ENCODE assay signal across 12 cellular contexts in the genomic region with DNA sequence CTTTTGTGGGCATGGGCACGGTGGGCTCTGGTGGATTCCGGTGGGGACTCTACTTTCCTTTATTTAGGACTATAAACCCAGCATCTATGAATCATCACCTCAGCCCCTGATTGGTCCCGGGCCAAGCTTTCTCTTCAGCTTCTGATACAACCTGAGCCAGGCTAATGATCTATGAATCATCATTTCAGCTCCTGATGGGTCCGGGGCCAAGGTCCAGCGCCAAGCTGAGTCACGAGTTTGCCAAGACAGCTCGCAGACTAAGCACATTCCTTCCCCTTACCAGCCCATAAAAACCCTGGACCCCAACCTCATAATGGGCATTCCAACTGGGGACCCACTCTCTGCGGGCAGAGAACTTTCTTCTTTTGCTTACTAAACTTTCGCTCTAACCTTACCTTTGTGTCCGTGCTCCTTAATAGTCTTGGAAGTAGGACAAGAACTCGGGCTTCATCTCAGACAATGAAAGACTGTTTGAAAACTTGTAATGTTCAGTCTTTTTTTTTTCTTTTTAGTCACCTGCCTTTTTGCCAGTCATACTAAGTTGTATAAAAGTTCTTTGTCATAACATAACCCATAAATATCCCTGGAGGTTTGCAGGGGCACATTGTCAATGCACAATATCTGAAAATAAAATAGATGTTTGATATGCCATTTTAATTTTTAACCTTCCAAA.
DNase-seq lines count a peak whose midpoint lies in the region; ATAC-seq and TF ChIP-seq lines count a peak whose summit lies in the region.
"Had no signal": no experiment of that assay in that cellular context is flagged by ENCODE, and none has a peak within 500 bp of the region (broad histone marks: within the 10 kb centered on the region; RNA-seq: fewer than 3 reads in every experiment).

No MANE protein-coding gene starts in this region.

- peak overlapping the region; percentile 69 for H3K9ac ChIP-seq in PC-3 (ENCODE audit: low read length)

- no peaks in the 10 kb centered on the region for H3K79me2 ChIP-seq in PC-3 (ENCODE audit: low read length)

- H3K4me1 ChIP-seq in PC-3 (ENCODE audit: insufficient read depth, low read length) (peaks cover 51% of the 10 kb centered on the region), stomach (no peaks in the 10 kb centered on the region), gastroesophageal sphincter (no peaks in the 10 kb centered on the region)
- H3K4me1 ChIP-seq: psoas muscle had no signal

- no peaks in the 10 kb centered on the region for H4K20me1 ChIP-seq in PC-3 (ENCODE audit: low read length)

- TF ChIP-seq POLR2A in stomach (IDR thresholded peaks at IDR 0.05) = no peak
- TF ChIP-seq POLR2A in gastroesophageal sphincter (IDR thresholded peaks at IDR 0.05) = no peak

- H3K4me3 ChIP-seq in PC-3 (ENCODE audit: low read length) = peak overlapping the region; percentile 60
- no peak overlapping the region for H3K4me3 ChIP-seq in epithelial cell of esophagus (ENCODE audit: low read length)
- no peak overlapping the region for H3K4me3 ChIP-seq in stomach
- H3K4me3 ChIP-seq in WERI-Rb-1 (ENCODE audit: low read depth, low read length) = no peak overlapping the region
- no peak overlapping the region for H3K4me3 ChIP-seq in gastroesophageal sphincter
- H3K4me3 ChIP-seq: psoas muscle had no signal

- intact Hi-C loops in PC-3 (cut with micrococcal nuclease) (loop anchor here (1.0 to 10.0 kb wide), 6 partner anchors 72 to 1070 kb away; no protein-coding TSS in a partner anchor), posterior vena cava (cut with DNase I) (no loop called here), stomach (cut with DNase I; ENCODE audit: low total_unique reads) (no loop called here)

- TF ChIP-seq EP300 in stomach (IDR thresholded peaks at IDR 0.05) = no peak
- TF ChIP-seq EP300 in gastroesophageal sphincter (IDR thresholded peaks at IDR 0.05) = no peak

- H2AFZ ChIP-seq in PC-3 (ENCODE audit: low read length) = peak overlapping the region; percentile 70

- H3K9me3 ChIP-seq in PC-3 (ENCODE audit: low read length) (no peaks in the 10 kb centered on the region), stomach (no peaks in the 10 kb centered on the region), WERI-Rb-1 (ENCODE audit: severe bottlenecking) (no peaks in the 10 kb centered on the region), gastroesophageal sphincter (no peaks in the 10 kb centered on the region)
- H3K9me3 ChIP-seq: psoas muscle had no signal

- no peaks in the 10 kb centered on the region for H3K27me3 ChIP-seq in PC-3 (ENCODE audit: low read length)
- H3K27me3 ChIP-seq in stomach = no peaks in the 10 kb centered on the region
- no peaks in the 10 kb centered on the region for H3K27me3 ChIP-seq in WERI-Rb-1 (ENCODE audit: insufficient read depth, low read depth, severe bottlenecking)
- H3K27me3 ChIP-seq in gastroesophageal sphincter = no peaks in the 10 kb centered on the region

- ATAC-seq in PC-3 = peak; percentile 83
- ATAC-seq in gastroesophageal sphincter = no peak
- ATAC-seq: psoas muscle had no signal

- POLR2A ChIA-PET in PC-3 (lab: Charles Lee; ENCODE audit: unreplicated experiment) = interaction anchor here (0.6 kb wide), 2 partner anchors 65 to 332 kb away, joined by 3 to 5 read pairs; no protein-coding TSS in a partner anchor

- H3K36me3 ChIP-seq in PC-3 (ENCODE audit: low read depth, low read length) (no peaks in the 10 kb centered on the region), stomach (no peaks in the 10 kb centered on the region), WERI-Rb-1 (no peaks in the 10 kb centered on the region), gastroesophageal sphincter (no peaks in the 10 kb centered on the region)

- 68 to 82% (median 71%) methylated on average over 11 of the region's 11 CpGs for WGBS in stomach, 5 donors
- 47 to 89% methylated on average over 4 to 11 of the region's 11 CpGs for WGBS in gastroesophageal sphincter (ENCODE audit: low coverage in 1 of 2), 2 donors

- CTCF ChIA-PET in PC-3 (lab: Charles Lee) = interaction anchor here (0.6 kb wide), 1 partner anchor 1957 kb away, joined by 4 read pairs; no protein-coding TSS in a partner anchor

- H3K27ac ChIP-seq in PC-3 (ENCODE audit: low read length) (peak overlapping the region; percentile 93), stomach (no peak overlapping the region), WERI-Rb-1 (no peak overlapping the region), gastroesophageal sphincter (no peak overlapping the region)
- H3K27ac ChIP-seq: HL-60, psoas muscle had no signal

- H3F3A ChIP-seq in PC-3 (ENCODE audit: low read length, unreplicated experiment) = peaks cover 4% of the 10 kb centered on the region

- H3K4me2 ChIP-seq in PC-3 (ENCODE audit: low read length) = peak overlapping the region; percentile 87

- DNase-seq in EH (ENCODE audit: low read depth) (peak; percentile 89), PC-3 (peak; percentile 98), epithelial cell of esophagus (ENCODE audit: low read depth) (peak; percentile 81), posterior vena cava (ENCODE audit: low spot score) (peak; percentile 87), stomach (no peak), WERI-Rb-1 (no peak)
- DNase-seq in effector CD8-positive, alpha-beta T cell (lab: John Stamatoyannopoulos, UW) = no peak
- DNase-seq: activated T-cell treated with anti-CD3 and anti-CD28 coated beads, Interleukin-2, amount 50 U/mL, for 1 hour; T-helper 2 cell had no signal

- H3K9me2 ChIP-seq in PC-3 (replicated peaks; ENCODE audit: low read length) = no peaks in the 10 kb centered on the region

- BruUV-seq in PC-3 (replicated peaks; lab: Mats Ljungman, UMichigan) = no TSS peak

- TF ChIP-seq CTCF in PC-3 (conservative IDR thresholded peaks at IDR 0.05; ENCODE audit: low read depth, low read length) (no peak), epithelial cell of esophagus (IDR thresholded peaks at IDR 0.05; ENCODE audit: insufficient read depth, low read depth, low read length, missing control alignments) (no peak), stomach (IDR thresholded peaks at IDR 0.05) (no peak), WERI-Rb-1 (IDR thresholded peaks at IDR 0.05; ENCODE audit: low read depth, low read length) (no peak), gastroesophageal sphincter (IDR thresholded peaks at IDR 0.05) (no peak)

Comparison
In these comparisons a context has a peak if more than half of its experiments do, and no peak if none do; other contexts are left out.
1. DNase-seq: peak in EH (single experiment), PC-3 (single experiment), epithelial cell of esophagus (single experiment) and posterior vena cava (single experiment); none in effector CD8-positive, alpha-beta T cell (single experiment), stomach (single experiment) and WERI-Rb-1 (single experiment).